Comparison of ENCODE assay signal across 9 cellular contexts in genomic region chr7:37732253-37732652, GRCh38. TPM values are rescaled to one million over a fixed set of nuclear protein-coding genes. Genes with fewer than 3 reads are reported as not detected.
A peak's percentile ranks its signal among the peaks of the same experiment; 100 is the strongest.
DNase-seq lines count a peak whose midpoint lies in the region; ATAC-seq and TF ChIP-seq lines count a peak whose summit lies in the region.
"Had no signal": no experiment of that assay in that cellular context is flagged by ENCODE, and none has a peak within 500 bp of the region (broad histone marks: within the 10 kb centered on the region; RNA-seq: fewer than 3 reads in every experiment).

No MANE protein-coding gene starts in this region.

- H4K20me1 ChIP-seq in smooth muscle cell (ENCODE audit: low read depth): no peaks in the 10 kb centered on the region

- TF ChIP-seq CTCF in heart right ventricle (IDR thresholded peaks at IDR 0.05) (peak in 8 of 9 donors; percentile 17 to 66 (median 50)), smooth muscle cell (IDR thresholded peaks at IDR 0.05; ENCODE audit: borderline replicate concordance, insufficient read depth, poor library complexity, severe bottlenecking) (peak; percentile 69)

- peak; percentile 78 for ATAC-seq in GM19023 (IDR thresholded peaks at IDR 0.05; ENCODE audit: unreplicated experiment)
- peak; percentile 64 for ATAC-seq in HG03378 (IDR thresholded peaks at IDR 0.05; ENCODE audit: unreplicated experiment)
- ATAC-seq in heart right ventricle: peak; percentile 23 to 86 (median 70)

- 8 to 22% methylated on average over 3 of the region's 3 CpGs for WGBS in heart right ventricle, 2 donors
- WGBS in smooth muscle cell (ENCODE audit: low lambda C conversion rate): 14% methylated on average over 3 of the region's 3 CpGs

- H3K36me3 ChIP-seq in SJCRH30: no peaks in the 10 kb centered on the region
- H3K36me3 ChIP-seq in heart right ventricle: no peaks in the 10 kb centered on the region
- H3K36me3 ChIP-seq in smooth muscle cell (ENCODE audit: low read depth): no peaks in the 10 kb centered on the region

- no peak overlapping the region for H2AFZ ChIP-seq in smooth muscle cell (ENCODE audit: low read depth)

- intact Hi-C loops in heart right ventricle (cut with DNase I): loop anchor here in 1 of 10 donors (10.0 kb wide), 1 partner anchor 517 kb away; no protein-coding TSS in a partner anchor

- no peaks in the 10 kb centered on the region; the same call in 1 of the 2 replicates for H3K9me3 ChIP-seq in SJCRH30 (replicated peaks)
- no peaks in the 10 kb centered on the region for H3K9me3 ChIP-seq in heart right ventricle
- H3K9me3 ChIP-seq in smooth muscle cell (replicated peaks; ENCODE audit: low read depth): no peaks in the 10 kb centered on the region

- H3K79me2 ChIP-seq in smooth muscle cell (ENCODE audit: low read depth): no peaks in the 10 kb centered on the region

- H3F3A ChIP-seq in smooth muscle cell (ENCODE audit: low read depth): no peaks in the 10 kb centered on the region

- H3K27ac ChIP-seq in SJCRH30: no peak overlapping the region
- H3K27ac ChIP-seq in heart right ventricle: peak overlapping the region in 1 of 10 donors; percentile 4
- no peak overlapping the region for H3K27ac ChIP-seq in smooth muscle cell (ENCODE audit: low read depth)

- no peak overlapping the region for H3K4me2 ChIP-seq in smooth muscle cell

- no peak overlapping the region for H3K9ac ChIP-seq in smooth muscle cell (ENCODE audit: low read depth)

- H3K4me1 ChIP-seq in SJCRH30: no peaks in the 10 kb centered on the region
- H3K4me1 ChIP-seq in heart right ventricle: peaks cover 0 to 33% (median 13%) of the 10 kb centered on the region in 9 donors
- no peaks in the 10 kb centered on the region for H3K4me1 ChIP-seq in smooth muscle cell (ENCODE audit: low read depth)

- peak; percentile 48 for DNase-seq in D341Med (ENCODE audit: low spot score)
- peak; percentile 15 to 66 for DNase-seq in SJCRH30
- peak; percentile 18 to 32 for DNase-seq in heart right ventricle
- DNase-seq in smooth muscle cell (lab: John Stamatoyannopoulos, UW; ENCODE audit: unreplicated experiment): no peak
- no peak for DNase-seq in GM03348 (ENCODE audit: low spot score)
- no peak for DNase-seq in middle frontal gyrus (ENCODE audit: extremely low spot score, low spot score)

- H3K4me3 ChIP-seq in SJCRH30 (no peak overlapping the region), heart right ventricle (no peak overlapping the region), smooth muscle cell (no peak overlapping the region)

- H3K27me3 ChIP-seq in SJCRH30 (peaks cover 7% of the 10 kb centered on the region), heart right ventricle (no peaks in the 10 kb centered on the region), smooth muscle cell (ENCODE audit: low read depth) (no peaks in the 10 kb centered on the region)

RNA-seq across cellular contexts. Expression of gene GPR141, which starts 48.7 kb away (rescaled TPM):
- not detected in 2 replicates for total RNA-seq in SJCRH30 (2014; rRNA removed; shearing (Covaris generic))
- total RNA-seq in heart right ventricle (1 to 10 TPM in 1 of 10 donors, under 1 TPM in 3, not detected in 6; 0.32 to 3.1 (median 0.74) TPM), smooth muscle cell (2.5 and 9.1 TPM in 2 replicates)
- polyA plus RNA-seq in heart right ventricle (under 1 TPM in 1 of 2 donors, not detected in 1; 0.06 TPM), smooth muscle cell (1.4 TPM in 1 of 2 replicates, not detected in the other)
- total RNA-seq: fibroblast of lung had no signal
- polyA plus RNA-seq: fibroblast of lung had no signal

Comparison
In these comparisons a context has a peak if more than half of its experiments do, and no peak if none do; other contexts are left out.
1. DNase-seq: peak in D341Med (single experiment), SJCRH30 (2 of 2) and heart right ventricle (2 of 2); none in smooth muscle cell (single experiment), GM03348 (single experiment) and middle frontal gyrus (single experiment).
2. Peak in every context shown above with its lines, with median percentiles within 50 percentile points of each other: ATAC-seq.